17 cellular contexts compared by ENCODE assay signal in genomic region chr7:127780489-127780888, GRCh38.
"Had no signal": no experiment of that assay in that cellular context is flagged by ENCODE, and none has a peak within 500 bp of the region (broad histone marks: within the 10 kb centered on the region; RNA-seq: fewer than 3 reads in every experiment).

No MANE protein-coding gene starts in this region.

- H3K27me3 ChIP-seq: heart right ventricle, neutrophil, spleen, tibial artery, upper lobe of left lung, uterus had no signal

- H3K27ac ChIP-seq: coronary artery, heart right ventricle, spleen, tibial artery, upper lobe of left lung, uterus had no signal

- DNase-seq: effector CD8-positive, alpha-beta T cell; heart right ventricle; hypothalamus; kidney glomerular epithelial cell; naive B cell; posterior cingulate gyrus; spleen; stimulated activated CD4-positive, alpha-beta T cell treated with anti-CD3 and anti-CD28 coated beads, Interleukin-15, amount 100 ng/mL, for 24 hours; stimulated activated CD4-positive, alpha-beta T cell treated with anti-CD3 and anti-CD28 coated beads, Interleukin-1b, Interleukin-23, amount 100 ng/mL, for 48 hours; stimulated activated CD4-positive, alpha-beta T cell treated with anti-CD3 and anti-CD28 coated beads, Interleukin-4, amount 100 ng/mL, for 24 hours; stimulated activated naive B cell treated with anti-CD40 and anti-IgM and Interleukin-4, amounts not matched to agents 10 μg/mL and 1 μg/mL and 100 μg/mL, for 72 hours; tibial artery; upper lobe of left lung; uterus had no signal

- H3K4me1 ChIP-seq: uterus had no signal

- H3K9me3 ChIP-seq: heart right ventricle, neutrophil, spleen, tibial artery, upper lobe of left lung, uterus had no signal

- H3K9me3 Mint-ChIP-seq: mesothelial cell of epicardium; naive B cell; stimulated activated naive B cell treated with anti-CD40 and anti-IgM and Interleukin-4, amounts not matched to agents 10 μg/mL and 1 μg/mL and 100 μg/mL, for 72 hours had no signal

- H3K4me3 Mint-ChIP-seq: mesothelial cell of epicardium; naive B cell; stimulated activated naive B cell treated with anti-CD40 and anti-IgM and Interleukin-4, amounts not matched to agents 10 μg/mL and 1 μg/mL and 100 μg/mL, for 72 hours had no signal

- H3K27me3 Mint-ChIP-seq: naive B cell; stimulated activated naive B cell treated with anti-CD40 and anti-IgM and Interleukin-4, amounts not matched to agents 10 μg/mL and 1 μg/mL and 100 μg/mL, for 72 hours had no signal

- H3K36me3 ChIP-seq: heart right ventricle, neutrophil, tibial artery, upper lobe of left lung, uterus had no signal

- H3K27ac Mint-ChIP-seq: mesothelial cell of epicardium; stimulated activated naive B cell treated with anti-CD40 and anti-IgM and Interleukin-4, amounts not matched to agents 10 μg/mL and 1 μg/mL and 100 μg/mL, for 72 hours had no signal

- H3K4me3 ChIP-seq: coronary artery, heart right ventricle, spleen, tibial artery, upper lobe of left lung, uterus had no signal
